In the genomic region with DNA sequence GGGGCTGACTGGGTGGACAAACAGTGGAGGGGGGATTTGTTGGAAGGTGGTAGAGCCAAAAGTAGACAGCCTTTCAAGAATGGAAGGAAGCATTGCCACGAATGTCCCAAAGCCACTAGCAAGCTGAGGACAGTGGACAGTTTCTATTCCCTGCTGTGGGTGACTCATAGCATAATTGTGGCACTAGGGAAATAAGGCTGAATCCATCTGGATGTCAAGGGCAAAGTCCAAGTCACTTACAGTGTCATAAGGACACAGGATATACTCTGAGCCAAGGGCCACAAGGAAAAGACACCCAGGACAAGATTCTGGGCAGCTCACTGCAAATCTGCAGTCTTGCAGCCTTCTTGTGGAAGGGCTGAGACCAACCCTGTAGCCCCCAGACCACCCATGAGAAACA, we compare ENCODE assay signal across 30 cellular contexts.
DNase-seq lines count a peak whose midpoint lies in the region; ATAC-seq, FAIRE-seq and TF ChIP-seq lines count a peak whose summit lies in the region.
"Had no signal": no experiment of that assay in that cellular context is flagged by ENCODE, and none has a peak within 500 bp of the region (broad histone marks: within the 10 kb centered on the region; RNA-seq: fewer than 3 reads in every experiment).

No MANE protein-coding gene starts in this region.

- H3K27ac Mint-ChIP-seq in stimulated activated memory B cell treated with anti-CD40 and anti-IgM and Interleukin-4, amounts not matched to agents 10 μg/mL and 1 μg/mL and 100 μg/mL, for 72 hours, result no peak overlapping the region
- H3K27ac Mint-ChIP-seq: activated B cell treated with CpG ODN at 0.5 μM for 24 hours; activated CD4-positive, alpha-beta memory T cell treated with anti-CD3 and anti-CD28 coated beads for 36 hours; activated naive CD8-positive, alpha-beta T cell treated with anti-CD3 and anti-CD28 coated beads, Interleukin-2, amount 10 ng/mL, durations not matched to agents 7 days and 5 days; activated T-helper 17 cell treated with anti-CD3 and anti-CD28 coated beads, Interleukin-2, amount 50 U/mL, for 72 hours; CD8-positive, alpha-beta T cell; naive thymus-derived CD8-positive, alpha-beta T cell; type B pancreatic cell had no signal

- H4K8ac ChIP-seq in H1 (ENCODE audit: extremely low read depth, insufficient read depth, low read length), result peak overlapping the region; percentile 4; the same call in 1 of the 2 replicates

- H3K9me3 Mint-ChIP-seq in stimulated activated memory B cell treated with anti-CD40 and anti-IgM and Interleukin-4, amounts not matched to agents 10 μg/mL and 1 μg/mL and 100 μg/mL, for 72 hours, result no peaks in the 10 kb centered on the region
- H3K9me3 Mint-ChIP-seq: activated T-helper 17 cell treated with anti-CD3 and anti-CD28 coated beads, Interleukin-2, amount 50 U/mL, for 72 hours; CD8-positive, alpha-beta T cell; type B pancreatic cell had no signal

- H2BK20ac ChIP-seq in H1 (ENCODE audit: low read length), result no peak overlapping the region

- H3K36me3 ChIP-seq in H1 (ENCODE audit: control insufficient read depth in 2 of 4, insufficient read depth in 4 of 4, low read length in 3 of 4) (no peaks in the 10 kb centered on the region), pancreas (no peaks in the 10 kb centered on the region)
- H3K36me3 ChIP-seq: ovary, right lobe of liver, stomach had no signal

- POLR2A ChIA-PET in H1 (lab: Charles Lee; ENCODE audit: partially characterized antibody), result no interaction called here

- H3K4me3 ChIP-seq in H1 (ENCODE audit: extremely low read depth in 1 of 4, insufficient read depth in 2 of 4, low read depth in 3 of 4, low read length in 4 of 4), result no peak overlapping the region
- H3K4me3 ChIP-seq in pancreas, result no peak overlapping the region
- H3K4me3 ChIP-seq: ovary, right lobe of liver, stomach had no signal

- TF ChIP-seq RAD21 in H1 (IDR thresholded peaks at IDR 0.05 in 1 of 2, conservative IDR thresholded peaks at IDR 0.05 in 1 of 2; ENCODE audit: low read depth in 2 of 2, low read length in 2 of 2), result no peak

- no peak overlapping the region for H3K14ac ChIP-seq in H1 (ENCODE audit: insufficient read length)

- H2BK120ac ChIP-seq in H1 (replicated peaks; ENCODE audit: low read depth, low read length), result no peak overlapping the region

- peak; percentile 95 for DNase-seq in DMS53 treated with DMSO at 0.1 percent for 48 hours (lab: John Stamatoyannopoulos, UW; ENCODE audit: unreplicated experiment)
- DNase-seq in LoVo (ENCODE audit: low spot score), result peak; percentile 91
- DNase-seq in H1 (ENCODE audit: low read depth in 1 of 2, low spot score in 2 of 2), result no peak
- DNase-seq in pancreas, result no peak
- DNase-seq in activated CD4-positive, CD25-positive, alpha-beta regulatory T cell treated with anti-CD3 and anti-CD28 coated beads, Interleukin-2, amount 50 U/mL, for 72 hours, result no peak
- no peak for DNase-seq in GDM1 (lab: John Stamatoyannopoulos, UW)
- DNase-seq: activated B cell treated with CpG ODN at 0.5 μM for 24 hours; activated CD4-positive, alpha-beta memory T cell treated with anti-CD3 and anti-CD28 coated beads for 36 hours; activated CD8-positive, alpha-beta memory T cell treated with anti-CD3 and anti-CD28 coated beads, Interleukin-2, amount 50 U/mL, for 48 hours; activated naive CD8-positive, alpha-beta T cell treated with anti-CD3 and anti-CD28 coated beads, Interleukin-2, amount 10 ng/mL, durations not matched to agents 7 days and 5 days; AML-193; CD8-positive, alpha-beta T cell; central memory CD4-positive, alpha-beta T cell; dermis blood vessel endothelial cell; DMS79; kidney glomerular epithelial cell; mesendoderm; naive thymus-derived CD8-positive, alpha-beta T cell; NCI-H1092 treated with DMSO at 0.1 percent for 48 hours; NCI-H2029 treated with DMSO at 0.1 percent for 48 hours; NCI-H226; ovary; right lobe of liver; stomach; T-helper 9 cell had no signal

- H3K27ac ChIP-seq in H1 (ENCODE audit: low read depth, low read length) (no peak overlapping the region), pancreas (no peak overlapping the region)
- H3K27ac ChIP-seq: ovary, right lobe of liver had no signal

- no peaks in the 10 kb centered on the region for H3K79me1 ChIP-seq in H1 (ENCODE audit: low read depth, low read length)

- H3K18ac ChIP-seq in H1 (ENCODE audit: extremely low read depth, low read length), result no peak overlapping the region

- no peak overlapping the region for H3K23ac ChIP-seq in H1 (ENCODE audit: insufficient read length)

- no peak overlapping the region for H2BK5ac ChIP-seq in H1 (ENCODE audit: low read depth, low read length)

- intact Hi-C loops in pancreas (cut with DNase I), result no loop called here

- H3K4me3 Mint-ChIP-seq in stimulated activated memory B cell treated with anti-CD40 and anti-IgM and Interleukin-4, amounts not matched to agents 10 μg/mL and 1 μg/mL and 100 μg/mL, for 72 hours, result no peak overlapping the region
- H3K4me3 Mint-ChIP-seq: activated B cell treated with CpG ODN at 0.5 μM for 24 hours; activated CD4-positive, alpha-beta memory T cell treated with anti-CD3 and anti-CD28 coated beads for 36 hours; activated naive CD8-positive, alpha-beta T cell treated with anti-CD3 and anti-CD28 coated beads, Interleukin-2, amount 10 ng/mL, durations not matched to agents 7 days and 5 days; activated T-helper 17 cell treated with anti-CD3 and anti-CD28 coated beads, Interleukin-2, amount 50 U/mL, for 72 hours; CD8-positive, alpha-beta T cell; naive thymus-derived CD8-positive, alpha-beta T cell; type B pancreatic cell had no signal

- no peaks in the 10 kb centered on the region; the same call in 1 of the 2 replicates for H3K23me2 ChIP-seq in H1 (ENCODE audit: low read depth, low read length)

- no peaks in the 10 kb centered on the region for H3K79me2 ChIP-seq in H1 (ENCODE audit: control insufficient read depth in 1 of 2, insufficient read depth in 2 of 2, low read length in 2 of 2)

- H2BK12ac ChIP-seq in H1 (ENCODE audit: low read depth, low read length), result no peak overlapping the region

- TF ChIP-seq CTCF in H1 (IDR thresholded peaks at IDR 0.05; ENCODE audit: control extremely low read depth in 1 of 3, insufficient read depth in 1 of 3, low read depth in 1 of 3, low read length in 3 of 3) (no peak), pancreas (IDR thresholded peaks at IDR 0.05) (no peak)

- no peak for TF ChIP-seq POLR2A in H1 (IDR thresholded peaks at IDR 0.05; ENCODE audit: control extremely low read depth in 1 of 2, low read depth in 2 of 2, low read length in 2 of 2)

- peaks cover 9% of the 10 kb centered on the region for H3K27me3 Mint-ChIP-seq in stimulated activated memory B cell treated with anti-CD40 and anti-IgM and Interleukin-4, amounts not matched to agents 10 μg/mL and 1 μg/mL and 100 μg/mL, for 72 hours
- H3K27me3 Mint-ChIP-seq: activated B cell treated with CpG ODN at 0.5 μM for 24 hours; activated naive CD8-positive, alpha-beta T cell treated with anti-CD3 and anti-CD28 coated beads, Interleukin-2, amount 10 ng/mL, durations not matched to agents 7 days and 5 days had no signal

- H3K4me1 ChIP-seq in H1 (replicated peaks in 1 of 4; ENCODE audit: control insufficient read depth in 3 of 4, insufficient read depth in 4 of 4, low read length in 3 of 4), result peaks cover 0 to 4% (median 0%) of the 10 kb centered on the region in 4 experiments; a peak in 2 of 7 replicates
- no peaks in the 10 kb centered on the region for H3K4me1 ChIP-seq in pancreas
- H3K4me1 ChIP-seq: right lobe of liver had no signal

- H2AFZ ChIP-seq in H1 (ENCODE audit: low read length), result 0 out of 2 replicates have a peak overlapping the region, but pooled peaks have one; percentile 13

- no peak overlapping the region for H3K4me2 ChIP-seq in H1 (ENCODE audit: insufficient read depth in 1 of 2, low read depth in 2 of 2, low read length in 2 of 2)

- no peak for TF ChIP-seq EP300 in H1 (IDR thresholded peaks at IDR 0.05; ENCODE audit: borderline replicate concordance in 1 of 2, low read depth in 2 of 2, low read length in 2 of 2)

- H3K4ac ChIP-seq in H1 (replicated peaks; ENCODE audit: insufficient read length, low read depth, low read length), result no peak overlapping the region

- H3K27me3 ChIP-seq in H1 (replicated peaks in 1 of 4; ENCODE audit: control insufficient read depth in 3 of 4, extremely low read depth in 1 of 4, insufficient read depth in 3 of 4, low read length in 3 of 4), result no peaks in the 10 kb centered on the region
- H3K27me3 ChIP-seq in pancreas, result no peaks in the 10 kb centered on the region
- H3K27me3 ChIP-seq: ovary, right lobe of liver had no signal

- H3K56ac ChIP-seq in H1 (replicated peaks; ENCODE audit: insufficient read length, low read depth, low read length), result no peak overlapping the region

- 100% methylated on average over 1 of the region's 1 CpG; no CpG with 5 or more reads in 1 of the 2 experiments for WGBS in H1 (ENCODE audit: extremely low coverage in 1 of 2, insufficient coverage in 1 of 2, insufficient read length in 1 of 2, insufficient replicate concordance in 2 of 2, low coverage in 1 of 2, low lambda C conversion rate in 2 of 2, missing lambda C conversion rate in 1 of 2), 2 experiments
- WGBS in pancreas, 2 donors, result 44 to 45% methylated on average over 1 of the region's 1 CpG

- H2BK15ac ChIP-seq in H1 (ENCODE audit: low read length), result no peak overlapping the region

- peak; percentile 69 to 89 (median 78) for ATAC-seq in pancreas
- no peak for ATAC-seq in SK-N-SH treated with all-trans-retinoic acid at 6 μM for 48 hours
- no peak for ATAC-seq in stimulated activated memory B cell treated with anti-CD40 and anti-IgM and Interleukin-4, amounts not matched to agents 10 μg/mL and 1 μg/mL and 100 μg/mL, for 72 hours
- ATAC-seq: activated T-helper 17 cell treated with anti-CD3 and anti-CD28 coated beads, Interleukin-2, amount 50 U/mL, for 72 hours; CD8-positive, alpha-beta T cell; naive thymus-derived CD8-positive, alpha-beta T cell had no signal

- no peak overlapping the region for H4K91ac ChIP-seq in H1 (replicated peaks; ENCODE audit: insufficient read length, low read length)

- H3K36me3 Mint-ChIP-seq in stimulated activated memory B cell treated with anti-CD40 and anti-IgM and Interleukin-4, amounts not matched to agents 10 μg/mL and 1 μg/mL and 100 μg/mL, for 72 hours, result no peaks in the 10 kb centered on the region
- H3K36me3 Mint-ChIP-seq: activated CD4-positive, alpha-beta memory T cell treated with anti-CD3 and anti-CD28 coated beads for 36 hours; activated naive CD8-positive, alpha-beta T cell treated with anti-CD3 and anti-CD28 coated beads, Interleukin-2, amount 10 ng/mL, durations not matched to agents 7 days and 5 days; CD8-positive, alpha-beta T cell; naive thymus-derived CD8-positive, alpha-beta T cell; type B pancreatic cell had no signal

- H3K9ac ChIP-seq in H1 (replicated peaks in 1 of 4; ENCODE audit: extremely low read depth in 1 of 4, low read depth in 3 of 4, low read length in 3 of 4), result no peak overlapping the region

- H3K9me3 ChIP-seq in H1 (ENCODE audit: insufficient read depth in 2 of 2, low read depth in 1 of 2, low read length in 1 of 2) (no peaks in the 10 kb centered on the region), pancreas (no peaks in the 10 kb centered on the region)
- H3K9me3 ChIP-seq: ovary, right lobe of liver, stomach had no signal

- CTCF ChIA-PET in H1 (lab: Charles Lee; ENCODE audit: partially characterized antibody), result interaction anchor here (1.0 kb wide), 1 partner anchor 17 kb away, joined by 3 read pairs; no protein-coding TSS in a partner anchor

- no peak overlapping the region for H4K5ac ChIP-seq in H1 (ENCODE audit: insufficient read length, low read depth, low read length)

- H2AK5ac ChIP-seq in H1 (ENCODE audit: low read depth, low read length), result no peak overlapping the region

- no peaks in the 10 kb centered on the region for H4K20me1 ChIP-seq in H1 (replicated peaks in 1 of 2; ENCODE audit: control insufficient read depth in 1 of 2, insufficient read depth in 2 of 2, low read length in 2 of 2)

- no peaks in the 10 kb centered on the region for H3K4me1 Mint-ChIP-seq in stimulated activated memory B cell treated with anti-CD40 and anti-IgM and Interleukin-4, amounts not matched to agents 10 μg/mL and 1 μg/mL and 100 μg/mL, for 72 hours
- H3K4me1 Mint-ChIP-seq: activated naive CD8-positive, alpha-beta T cell treated with anti-CD3 and anti-CD28 coated beads, Interleukin-2, amount 10 ng/mL, durations not matched to agents 7 days and 5 days; activated T-helper 17 cell treated with anti-CD3 and anti-CD28 coated beads, Interleukin-2, amount 50 U/mL, for 72 hours; naive thymus-derived CD8-positive, alpha-beta T cell had no signal

- FAIRE-seq in H1 (lab: Jason Lieb, UNC), result no peak
- no peak for FAIRE-seq in pancreas (lab: Jason Lieb, UNC)
- FAIRE-seq: H54 had no signal

Comparison
In these comparisons a context has a peak if more than half of its experiments do, and no peak if none do; other contexts are left out.
1. DNase-seq: peak in DMS53 treated with DMSO at 0.1 percent for 48 hours (single experiment) and LoVo (single experiment); none in H1 (0 of 2), pancreas (0 of 6), activated CD4-positive, CD25-positive, alpha-beta regulatory T cell treated with anti-CD3 and anti-CD28 coated beads, Interleukin-2, amount 50 U/mL, for 72 hours (single experiment) and GDM1 (single experiment).
2. ATAC-seq: peak in pancreas (4 of 4); none in SK-N-SH treated with all-trans-retinoic acid at 6 μM for 48 hours (single experiment) and stimulated activated memory B cell treated with anti-CD40 and anti-IgM and Interleukin-4, amounts not matched to agents 10 μg/mL and 1 μg/mL and 100 μg/mL, for 72 hours (single experiment).